9 cellular contexts compared by ENCODE assay signal in genomic region chr15:70195808-70196304, GRCh38.
DNase-seq lines count a peak whose midpoint lies in the region; ATAC-seq and TF ChIP-seq lines count a peak whose summit lies in the region.
"Had no signal": no experiment of that assay in that cellular context is flagged by ENCODE, and none has a peak within 500 bp of the region (broad histone marks: within the 10 kb centered on the region; RNA-seq: fewer than 3 reads in every experiment).

No MANE protein-coding gene starts in this region.

- H3K27ac ChIP-seq in colonic mucosa (no peak overlapping the region), lung (ENCODE audit: low read depth in 1 of 2, low read length in 1 of 2) (peak overlapping the region in 1 of 2 donors; percentile 2), upper lobe of left lung (peak overlapping the region in 2 of 4 donors; percentile 1 to 40)
- H3K27ac ChIP-seq: cardiac muscle cell had no signal

- ATAC-seq in lung (ENCODE audit: insufficient read depth, low FRiP score), result peak; percentile 71
- ATAC-seq in upper lobe of left lung (ENCODE audit: low FRiP score in 2 of 2), result peak; percentile 76 to 91

- TF ChIP-seq CTCF in colonic mucosa (IDR thresholded peaks at IDR 0.05) (no peak), lung (IDR thresholded peaks at IDR 0.05; ENCODE audit: control extremely low read depth, extremely low read depth) (no peak), upper lobe of left lung (IDR thresholded peaks at IDR 0.05) (no peak), GM13976 (IDR thresholded peaks at IDR 0.05; ENCODE audit: borderline replicate concordance, control extremely low read depth, extremely low read depth, insufficient read depth, missing control alignments) (no peak)

- TF ChIP-seq POLR2A in upper lobe of left lung (IDR thresholded peaks at IDR 0.05), result no peak

- CTCF ChIA-PET in HEK293T (lab: Yijun Ruan, JAX), result no interaction called here

- no peak for TF ChIP-seq EP300 in upper lobe of left lung (IDR thresholded peaks at IDR 0.05)

- no peaks in the 10 kb centered on the region for H3K36me3 ChIP-seq in colonic mucosa
- no peaks in the 10 kb centered on the region for H3K36me3 ChIP-seq in lung (ENCODE audit: control insufficient read depth in 2 of 2, insufficient read depth in 2 of 2, low read length in 2 of 2)
- no peaks in the 10 kb centered on the region for H3K36me3 ChIP-seq in upper lobe of left lung
- H3K36me3 ChIP-seq: cardiac muscle cell had no signal

- DNase-seq in HuH-7 (ENCODE audit: low spot score) (peak; percentile 37), colonic mucosa (peak; percentile 41), lung (ENCODE audit: low spot score) (peak; percentile 51), upper lobe of left lung (peak; percentile 33 to 80), UCSD-AML1 (lab: John Stamatoyannopoulos, UW; ENCODE audit: unreplicated experiment) (no peak), HEK293T (ENCODE audit: extremely low spot score) (no peak), GM13976 (ENCODE audit: low spot score) (no peak)
- DNase-seq in activated effector memory CD4-positive, alpha-beta T cell treated with anti-CD3 and anti-CD28 coated beads, Interleukin-2, amount 50 U/mL, for 16 hours, result no peak

- no peaks in the 10 kb centered on the region for H3K4me1 ChIP-seq in colonic mucosa
- H3K4me1 ChIP-seq in lung (ENCODE audit: control insufficient read depth in 2 of 2, insufficient read depth in 2 of 2, low read length in 2 of 2), result peaks cover 0 to 1% of the 10 kb centered on the region in 2 donors
- H3K4me1 ChIP-seq in upper lobe of left lung, result peaks cover 10 to 16% (median 13%) of the 10 kb centered on the region in 4 donors

- intact Hi-C loops in colonic mucosa (cut with DNase I), result no loop called here

- H3K4me3 ChIP-seq in colonic mucosa (no peak overlapping the region), lung (no peak overlapping the region), upper lobe of left lung (no peak overlapping the region)
- H3K4me3 ChIP-seq: cardiac muscle cell had no signal

- in situ Hi-C loops in GM13976 (cut with MboI; ENCODE audit: low sequenced_read_pairs, unreplicated experiment), result no loop called here

- POLR2A ChIA-PET in HEK293T (lab: Yijun Ruan, JAX), result interaction anchor here (1.0 to 1.9 kb wide), 2 partner anchors 13 to 98 kb away, joined by 3 to 8 read pairs; partner anchors contain the start of gene TLE3

- H3K27me3 ChIP-seq in colonic mucosa (no peaks in the 10 kb centered on the region), lung (ENCODE audit: control insufficient read depth, insufficient read depth) (no peaks in the 10 kb centered on the region), upper lobe of left lung (no peaks in the 10 kb centered on the region)

- 62 to 64% methylated on average over 9 of the region's 9 CpGs for WGBS in lung, 2 donors
- 83 to 92% methylated on average over 4 to 9 of the region's 9 CpGs for WGBS in upper lobe of left lung, 2 donors

- H3K9ac ChIP-seq in colonic mucosa (ENCODE audit: low read depth in 2 of 2, low read length in 2 of 2), result no peak overlapping the region

- no peaks in the 10 kb centered on the region for H3K9me3 ChIP-seq in colonic mucosa
- peaks cover 0 to 5% of the 10 kb centered on the region in 2 donors for H3K9me3 ChIP-seq in lung (ENCODE audit: control insufficient read depth in 2 of 2, insufficient read depth in 1 of 2, low read length in 1 of 2)
- H3K9me3 ChIP-seq in upper lobe of left lung, result peaks cover 0 to 4% (median 0%) of the 10 kb centered on the region in 4 donors

TF ChIP-seq in HEK293T, 16 proteins besides CTCF, POLR2A, EP300 and RAD21:
- TF ChIP-seq ZNF384 (IDR thresholded peaks at IDR 0.05), result no peak

Comparison
In these comparisons a context has a peak if more than half of its experiments do, and no peak if none do; other contexts are left out.
1. DNase-seq: peak in HuH-7 (single experiment), colonic mucosa (single experiment), lung (single experiment) and upper lobe of left lung (2 of 2); none in UCSD-AML1 (single experiment), HEK293T (single experiment), GM13976 (single experiment) and activated effector memory CD4-positive, alpha-beta T cell treated with anti-CD3 and anti-CD28 coated beads, Interleukin-2, amount 50 U/mL, for 16 hours (single experiment).